ENCODE assay signal across 1 cellular context in the genomic region with DNA sequence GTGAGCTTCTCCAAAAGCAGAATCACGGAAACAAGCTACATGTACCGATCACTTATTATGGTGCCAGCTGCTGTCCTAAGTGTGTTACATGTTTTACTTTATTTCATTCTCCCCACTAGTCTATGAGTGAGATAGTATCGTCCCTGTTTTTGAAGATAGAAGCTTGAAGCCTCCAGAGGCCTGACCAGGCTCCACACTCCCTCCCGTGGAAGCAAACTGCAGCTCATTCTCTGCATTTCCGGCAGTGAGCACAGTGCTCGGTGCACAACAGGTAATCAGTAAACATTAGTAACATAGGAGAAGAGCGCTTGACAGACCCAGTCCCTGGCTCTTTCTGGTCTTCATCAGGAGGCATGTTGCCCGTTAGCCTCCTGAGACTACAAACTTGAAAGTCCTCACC.
TF ChIP-seq lines count a peak whose summit lies in the region.

No MANE protein-coding gene starts in this region.

TF ChIP-seq in GM23338, 12 proteins besides CTCF, POLR2A, EP300 and RAD21 (continued from another document):
- TF ChIP-seq ZNF114 (CRISPR knock-in tag; IDR thresholded peaks at IDR 0.05) = no peak
